In genomic region chr15:66401130-66402021, GRCh38 we compare ENCODE assay signal across 11 cellular contexts. TPM values are rescaled to one million over a fixed set of nuclear protein-coding genes. Genes with fewer than 3 reads are reported as not detected.
DNase-seq lines count a peak whose midpoint lies in the region; TF ChIP-seq lines count a peak whose summit lies in the region.
"Had no signal": no experiment of that assay in that cellular context is flagged by ENCODE, and none has a peak within 500 bp of the region (broad histone marks: within the 10 kb centered on the region; RNA-seq: fewer than 3 reads in every experiment).

No MANE protein-coding gene starts in this region.

- no peak overlapping the region for H3K4me3 ChIP-seq in breast epithelium
- H3K4me3 ChIP-seq in effector memory CD4-positive, alpha-beta T cell (ENCODE audit: insufficient read depth, low read depth, low read length, poor library complexity, severe bottlenecking): peak overlapping the region; percentile 13
- H3K4me3 ChIP-seq in left ventricle myocardium inferior: no peak overlapping the region

- H3K27me3 Mint-ChIP-seq in MCF 10A (ENCODE audit: insufficient read depth, unreplicated experiment): no peaks in the 10 kb centered on the region
- H3K27me3 Mint-ChIP-seq in type B pancreatic cell: no peaks in the 10 kb centered on the region
- no peaks in the 10 kb centered on the region for H3K27me3 Mint-ChIP-seq in osteocyte (ENCODE audit: unreplicated experiment)

- TF ChIP-seq CTCF in MCF 10A (IDR thresholded peaks at IDR 0.05; ENCODE audit: unreplicated experiment) (no peak), breast epithelium (IDR thresholded peaks at IDR 0.05) (no peak), type B pancreatic cell (conservative IDR thresholded peaks at IDR 0.05) (peak; percentile 27), osteocyte (IDR thresholded peaks at IDR 0.05) (no peak), left ventricle myocardium inferior (IDR thresholded peaks at IDR 0.05; ENCODE audit: borderline replicate concordance) (no peak)

- POLR2A ChIA-PET in MCF 10A (lab: Yijun Ruan, JAX): interaction anchor here (1.0 kb wide), 1 partner anchor 13 kb away, joined by 5 read pairs; no protein-coding TSS in a partner anchor

- H3K4me1 ChIP-seq in breast epithelium (no peaks in the 10 kb centered on the region), left ventricle myocardium inferior (peaks cover 36% of the 10 kb centered on the region)
- peaks cover 38% of the 10 kb centered on the region for H3K4me1 ChIP-seq in effector memory CD4-positive, alpha-beta T cell (ENCODE audit: control insufficient read depth, insufficient read depth, low read length, poor library complexity, severe bottlenecking)

- TF ChIP-seq POLR2A in breast epithelium (IDR thresholded peaks at IDR 0.05): no peak

- H3K27ac Mint-ChIP-seq in MCF 10A (ENCODE audit: low read depth, unreplicated experiment): no peak overlapping the region
- no peak overlapping the region for H3K27ac Mint-ChIP-seq in type B pancreatic cell
- H3K27ac Mint-ChIP-seq in osteocyte (ENCODE audit: unreplicated experiment): no peak overlapping the region

- H3K4me1 Mint-ChIP-seq in MCF 10A (ENCODE audit: insufficient read depth, unreplicated experiment): peaks cover 27% of the 10 kb centered on the region
- peaks cover 33% of the 10 kb centered on the region for H3K4me1 Mint-ChIP-seq in type B pancreatic cell (ENCODE audit: unreplicated experiment)
- H3K4me1 Mint-ChIP-seq in osteocyte (ENCODE audit: unreplicated experiment): peaks cover 51% of the 10 kb centered on the region

- H3K9me3 Mint-ChIP-seq in MCF 10A (ENCODE audit: unreplicated experiment) (no peaks in the 10 kb centered on the region), type B pancreatic cell (no peaks in the 10 kb centered on the region), osteocyte (ENCODE audit: unreplicated experiment) (no peaks in the 10 kb centered on the region)

- peaks cover 18% of the 10 kb centered on the region for H3K36me3 Mint-ChIP-seq in MCF 10A (ENCODE audit: insufficient read depth, unreplicated experiment)
- peaks cover 10% of the 10 kb centered on the region for H3K36me3 Mint-ChIP-seq in type B pancreatic cell
- H3K36me3 Mint-ChIP-seq in osteocyte (ENCODE audit: unreplicated experiment): peaks cover 3% of the 10 kb centered on the region

- BruUV-seq in MCF 10A (replicated peaks; lab: Mats Ljungman, UMichigan): no TSS peak

- intact Hi-C loops in MCF 10A (cut with micrococcal nuclease): no loop called here
- intact Hi-C loops in breast epithelium (cut with DNase I; ENCODE audit: low total_unique reads): loop anchor here (2.0 kb wide), 1 partner anchor 17 kb away; no protein-coding TSS in a partner anchor
- intact Hi-C loops in left ventricle myocardium inferior (cut with micrococcal nuclease): no loop called here

- H3K36me3 ChIP-seq in breast epithelium: no peaks in the 10 kb centered on the region
- no peaks in the 10 kb centered on the region for H3K36me3 ChIP-seq in effector memory CD4-positive, alpha-beta T cell (ENCODE audit: control insufficient read depth, insufficient read depth, low read length)
- H3K36me3 ChIP-seq in left ventricle myocardium inferior: peaks cover 9% of the 10 kb centered on the region

- no peaks in the 10 kb centered on the region for H3K27me3 ChIP-seq in breast epithelium
- H3K27me3 ChIP-seq in effector memory CD4-positive, alpha-beta T cell (replicated peaks; ENCODE audit: control insufficient read depth, insufficient read depth, low read length, poor library complexity, severe bottlenecking): no peaks in the 10 kb centered on the region
- H3K27me3 ChIP-seq in left ventricle myocardium inferior (ENCODE audit: low read depth): no peaks in the 10 kb centered on the region

- H3K27ac ChIP-seq in breast epithelium (no peak overlapping the region), left ventricle myocardium inferior (replicated peaks) (no peak overlapping the region)
- H3K27ac ChIP-seq in effector memory CD4-positive, alpha-beta T cell (ENCODE audit: insufficient read depth, low read length, poor library complexity, severe bottlenecking): no peak overlapping the region

- H3K9me3 ChIP-seq in breast epithelium (no peaks in the 10 kb centered on the region), left ventricle myocardium inferior (replicated peaks) (no peaks in the 10 kb centered on the region)
- H3K9me3 ChIP-seq in effector memory CD4-positive, alpha-beta T cell (ENCODE audit: control insufficient read depth, low read length): no peaks in the 10 kb centered on the region

- DNase-seq in MCF 10A (ENCODE audit: unreplicated experiment) (peak; percentile 27), breast epithelium (ENCODE audit: low spot score in 2 of 2) (no peak), RPMI7951 (ENCODE audit: low read depth) (peak; percentile 55), type B pancreatic cell (ENCODE audit: extremely low spot score, unreplicated experiment) (no peak), osteocyte (ENCODE audit: extremely low spot score, unreplicated experiment) (no peak), cerebellar nuclear complex (lab: John Stamatoyannopoulos, UW) (no peak), left ventricle myocardium inferior (no peak)
- no peak for DNase-seq in effector memory CD4-positive, alpha-beta T cell
- DNase-seq: C1 segment of cervical spinal cord, left colon, NCI-H2081 had no signal

- CTCF ChIA-PET in MCF 10A (lab: Yijun Ruan, JAX): no interaction called here

- H3K4me3 Mint-ChIP-seq in MCF 10A (ENCODE audit: unreplicated experiment) (no peak overlapping the region), type B pancreatic cell (no peak overlapping the region), osteocyte (ENCODE audit: unreplicated experiment) (no peak overlapping the region)

RNA-seq across cellular contexts. Expression of gene MAP2K1, which starts 14.7 kb away (rescaled TPM):
- total RNA-seq in MCF 10A (2022) (108 and 115 TPM in 2 replicates), breast epithelium (10 to 100 TPM; 29.2 to 59.7 (median 38.5) TPM), type B pancreatic cell (ENCODE audit: low replicate concordance) (27.5 and 33.8 TPM in 2 replicates), osteocyte (49.3 and 50.7 TPM in 2 replicates), left ventricle myocardium inferior (44.9 TPM)
- 57.1 and 73.4 TPM in 2 replicates for total RNA-seq in RPMI7951 (2014; rRNA removed; shearing (Covaris generic))

RNA-seq across cellular contexts. Expression of gene TIPIN, which starts 44.9 kb away (rescaled TPM):
- total RNA-seq in MCF 10A (2022) (16.1 and 17.1 TPM in 2 replicates), breast epithelium (1 to 10 TPM; 5.0 to 9.7 (median 6.6) TPM), type B pancreatic cell (ENCODE audit: low replicate concordance) (8.3 and 14.3 TPM in 2 replicates), osteocyte (7.6 and 8.0 TPM in 2 replicates), left ventricle myocardium inferior (2.4 TPM)
- 19.2 and 21.4 TPM in 2 replicates for total RNA-seq in RPMI7951 (2014; rRNA removed; shearing (Covaris generic))

Comparison
In these comparisons a context has a peak if more than half of its experiments do, and no peak if none do; other contexts are left out.
1. DNase-seq: peak in MCF 10A (single experiment) and RPMI7951 (single experiment); none in breast epithelium (0 of 2), effector memory CD4-positive, alpha-beta T cell (0 of 3), type B pancreatic cell (single experiment), osteocyte (single experiment), cerebellar nuclear complex (0 of 2) and left ventricle myocardium inferior (single experiment).